2 cellular contexts compared by ENCODE assay signal in the genomic region with DNA sequence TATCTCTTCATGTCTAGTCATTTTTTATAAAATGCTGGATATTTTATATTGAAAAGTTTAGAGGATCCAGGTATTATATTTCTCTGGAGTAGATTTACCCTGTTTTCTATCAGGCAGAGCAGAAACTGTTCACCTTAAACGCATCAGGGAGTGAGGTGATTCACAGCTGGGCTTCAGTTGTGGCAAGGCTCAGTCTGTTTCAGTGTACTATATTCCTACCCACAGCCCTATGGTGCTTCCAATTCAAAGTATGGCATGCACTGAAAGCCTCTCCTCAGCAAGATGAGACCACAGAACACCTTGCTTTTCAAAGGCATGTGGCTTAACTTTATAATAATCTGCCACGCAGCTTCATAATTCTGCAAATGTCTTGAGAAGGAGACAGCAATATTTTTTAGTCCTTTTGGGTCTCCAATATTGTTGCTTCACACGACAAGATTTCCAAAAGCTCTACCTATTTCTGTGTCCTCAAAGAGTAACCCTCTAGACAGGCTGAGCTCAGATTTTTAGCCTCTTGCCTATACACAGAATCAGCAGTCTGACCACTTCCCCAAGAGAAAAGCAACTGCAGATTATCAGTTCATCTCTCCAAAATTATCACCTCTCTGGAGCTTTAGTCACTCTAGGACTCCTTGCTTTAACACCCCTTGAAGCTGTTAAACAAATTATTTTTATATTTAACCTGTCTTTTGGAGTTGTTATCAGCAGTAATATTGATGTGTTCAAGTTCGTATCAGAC.
TF ChIP-seq lines count a peak whose summit lies in the region.

No MANE protein-coding gene starts in this region.

TF ChIP-seq in GM23338, 12 proteins besides CTCF, POLR2A, EP300 and RAD21:
- TF ChIP-seq REST (IDR thresholded peaks at IDR 0.05; ENCODE audit: unreplicated experiment) (no peak), STAT1 (IDR thresholded peaks at IDR 0.05; ENCODE audit: unreplicated experiment) (no peak), JUNB (IDR thresholded peaks at IDR 0.05; ENCODE audit: unreplicated experiment) (no peak)

TF ChIP-seq in endothelial cell of umbilical vein, 7 proteins besides CTCF, POLR2A, EP300 and RAD21:
- no peak for TF ChIP-seq MAX (IDR thresholded peaks at IDR 0.05; ENCODE audit: insufficient read depth, insufficient read length)
- no peak for TF ChIP-seq POLR2AphosphoS5 (IDR thresholded peaks at IDR 0.05; ENCODE audit: insufficient read depth, low read depth, low read length)
- no peak for TF ChIP-seq FOS (IDR thresholded peaks at IDR 0.05; ENCODE audit: borderline replicate concordance, insufficient read depth, low read length)
- no peak for TF ChIP-seq MYC (IDR thresholded peaks at IDR 0.05; ENCODE audit: low read depth, low read length)
- no peak for TF ChIP-seq JUN (IDR thresholded peaks at IDR 0.05; ENCODE audit: borderline replicate concordance, insufficient read depth, insufficient read length, low read depth)
- TF ChIP-seq EZH2 (IDR thresholded peaks at IDR 0.05; ENCODE audit: borderline replicate concordance, low read depth, low read length, severe bottlenecking), result no peak
- no peak for TF ChIP-seq GATA2 (IDR thresholded peaks at IDR 0.05; ENCODE audit: insufficient read depth, insufficient read length, low read depth, low read length)
TF ChIP-seq in endothelial cell of umbilical vein: peak in this region for 0.
